Comparison of ENCODE assay signal across 5 cellular contexts in the genomic region with DNA sequence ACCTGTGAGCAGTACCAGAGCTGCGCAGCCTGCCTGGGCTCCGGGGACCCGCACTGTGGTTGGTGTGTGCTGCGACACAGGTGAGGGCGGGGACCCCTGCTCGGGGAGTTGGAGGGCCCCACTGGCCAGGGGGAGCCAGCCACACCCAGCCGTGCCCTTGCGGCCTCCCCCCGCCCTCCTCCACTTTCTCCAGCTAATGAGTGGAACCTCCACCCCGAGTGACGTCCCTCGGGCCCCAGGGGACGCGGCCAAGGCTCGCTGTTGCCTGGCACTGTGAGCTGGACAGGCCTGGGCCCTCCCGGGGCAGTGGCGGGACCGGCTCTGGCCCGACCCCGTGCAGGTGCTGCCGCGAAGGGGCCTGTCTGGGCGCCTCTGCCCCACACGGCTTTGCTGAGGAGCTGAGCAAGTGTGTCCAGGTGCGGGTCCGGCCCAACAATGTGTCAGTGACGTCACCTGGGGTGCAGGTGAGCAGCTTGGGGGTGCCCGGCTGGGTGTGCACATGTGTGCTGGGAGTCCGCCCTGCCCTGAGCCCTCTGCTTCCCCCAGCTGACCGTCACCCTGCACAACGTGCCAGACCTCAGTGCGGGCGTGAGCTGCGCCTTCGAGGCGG.
"Had no signal": no experiment of that assay in that cellular context is flagged by ENCODE, and none has a peak within 500 bp of the region (broad histone marks: within the 10 kb centered on the region; RNA-seq: fewer than 3 reads in every experiment).

No MANE protein-coding gene starts in this region.

- ATAC-seq: HepG2 had no signal

- H3K27ac ChIP-seq: HL-60 had no signal

- DNase-seq: IMR-90, KBM-7 had no signal

- FAIRE-seq: HepG2, HTR-8/SVneo had no signal
